23 cellular contexts compared by ENCODE assay signal in genomic region chr3:27213450-27213849, GRCh38.
"Had no signal": no experiment of that assay in that cellular context is flagged by ENCODE, and none has a peak within 500 bp of the region (broad histone marks: within the 10 kb centered on the region; RNA-seq: fewer than 3 reads in every experiment).

No MANE protein-coding gene starts in this region.

- ATAC-seq: activated naive CD4-positive, alpha-beta T cell treated with anti-CD3 and anti-CD28 coated beads, Interleukin-2, amount 50 U/mL, for 72 hours; activated naive CD8-positive, alpha-beta T cell treated with anti-CD3 and anti-CD28 coated beads, Interleukin-2, amount 50 U/mL, for 24 hours; activated T-cell treated with anti-CD3 and anti-CD28 coated beads, Interleukin-2, amount 50 U/mL, for 4 hours; T-helper 17 cell had no signal

- H3K9me3 ChIP-seq: ascending aorta had no signal

- DNase-seq: activated B cell treated with CpG ODN at 0.5 μM for 24 hours; activated CD4-positive, alpha-beta T cell treated with anti-CD3 and anti-CD28 coated beads for 1 hour; activated CD4-positive, alpha-beta T cell treated with anti-CD3 and anti-CD28 coated beads, Interleukin-2, amount 10 ng/mL, durations not matched to agents 24 days and 14 days; activated CD4-positive, alpha-beta T cell treated with anti-CD3 and anti-CD28 coated beads, Interleukin-2, amount 50 U/mL, for 48 hours; activated CD8-positive, alpha-beta memory T cell treated with anti-CD3 and anti-CD28 coated beads for 24 hours; activated effector memory CD4-positive, alpha-beta T cell treated with anti-CD3 and anti-CD28 coated beads, Interleukin-2, amount 50 U/mL, for 16 hours; activated naive CD4-positive, alpha-beta T cell treated with Interleukin-2 at 50 U/mL for 16 hours; activated naive CD8-positive, alpha-beta T cell treated with anti-CD3 and anti-CD28 coated beads, Interleukin-2, amount 50 U/mL, for 24 hours; activated T-cell treated with anti-CD3 and anti-CD28 coated beads, Interleukin-2, amount 50 U/mL, for 4 hours; amniotic stem cell; Kasumi-1; NCI-H1048; NCI-H146; NCI-H187 treated with DMSO at 0.1 percent for 48 hours; NCI-H2081 treated with DMSO at 0.1 percent for 48 hours; NCI-H446; NCI-H524; PC-9; SHP77 treated with DMSO at 0.1 percent for 48 hours; T-helper 17 cell; T-helper 9 cell had no signal

- H3K36me3 ChIP-seq: ascending aorta had no signal

- H3K4me3 ChIP-seq: ascending aorta, PC-9 had no signal

- H3K27ac ChIP-seq: ascending aorta, PC-9 had no signal

- H2AFZ ChIP-seq: PC-9 had no signal

- H3K27me3 ChIP-seq: ascending aorta had no signal

- H3K4me1 ChIP-seq: ascending aorta had no signal

- H3K4me2 ChIP-seq: PC-9 had no signal
